21 cellular contexts compared by ENCODE assay signal in the genomic region with DNA sequence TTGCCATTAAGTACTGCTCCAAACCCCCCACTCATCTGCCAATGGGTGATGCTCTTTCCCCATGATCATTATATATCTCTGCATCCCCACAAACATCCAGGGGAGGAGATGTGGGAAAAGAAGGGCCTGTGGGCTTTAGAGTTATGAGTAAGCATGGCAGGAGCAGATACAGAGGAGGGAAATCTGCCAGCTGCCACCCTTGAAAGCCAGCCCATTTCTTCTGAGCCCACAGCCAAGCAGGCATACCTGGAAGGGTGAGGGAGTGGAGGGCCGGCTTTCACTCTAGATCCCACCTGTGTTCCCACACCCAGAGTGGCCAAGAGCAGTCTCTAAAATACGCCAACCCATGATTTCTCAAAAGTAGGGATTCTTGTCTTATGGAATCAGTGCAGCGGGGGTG. TPM values are rescaled to one million over a fixed set of nuclear protein-coding genes. Genes with fewer than 3 reads are reported as not detected.
"Had no signal": no experiment of that assay in that cellular context is flagged by ENCODE, and none has a peak within 500 bp of the region (broad histone marks: within the 10 kb centered on the region; RNA-seq: fewer than 3 reads in every experiment).

No MANE protein-coding gene starts in this region.

- H3K27me3 Mint-ChIP-seq: stimulated activated naive CD8-positive, alpha-beta T cell treated with anti-CD3 and anti-CD28 coated beads, Interleukin-15, Interleukin-2, amounts not matched to agents 100 ng/mL and 50 ng/mL, for 24 hours had no signal

- DNase-seq: activated CD4-positive, alpha-beta T cell treated with anti-CD3 and anti-CD28 coated beads for 1 hour; activated naive CD4-positive, alpha-beta T cell treated with anti-CD3 and anti-CD28 coated beads, Interleukin-2, amount 50 U/mL, for 16 hours; amniotic stem cell; central memory CD4-positive, alpha-beta T cell; effector CD4-positive, alpha-beta T cell; naive B cell; occipital lobe; right cardiac atrium; small intestine; stimulated activated CD4-positive, alpha-beta T cell treated with anti-CD3 and anti-CD28 coated beads, Interleukin-4, amount 100 ng/mL, for 4 hours; stimulated activated CD8-positive, alpha-beta memory T cell treated with anti-CD3 and anti-CD28 coated beads, Interleukin-4, amount 100 ng/mL, for 48 hours had no signal

- H3K27me3 ChIP-seq: esophagus muscularis mucosa, upper lobe of left lung had no signal

- H3K4me3 ChIP-seq: coronary artery, esophagus muscularis mucosa, prostate gland, upper lobe of left lung had no signal

- H3K4me3 Mint-ChIP-seq: stimulated activated naive CD8-positive, alpha-beta T cell treated with anti-CD3 and anti-CD28 coated beads, Interleukin-15, Interleukin-2, amounts not matched to agents 100 ng/mL and 50 ng/mL, for 24 hours had no signal

- H3K4me1 ChIP-seq: prostate gland had no signal

- ATAC-seq: left lobe of liver, right cardiac atrium had no signal

- H3K9me3 Mint-ChIP-seq: naive B cell; stimulated activated naive CD8-positive, alpha-beta T cell treated with anti-CD3 and anti-CD28 coated beads, Interleukin-15, Interleukin-2, amounts not matched to agents 100 ng/mL and 50 ng/mL, for 24 hours had no signal

- H3K27ac ChIP-seq: coronary artery, esophagus muscularis mucosa, prostate gland, upper lobe of left lung had no signal

- H3K27ac Mint-ChIP-seq: stimulated activated naive CD8-positive, alpha-beta T cell treated with anti-CD3 and anti-CD28 coated beads, Interleukin-15, Interleukin-2, amounts not matched to agents 100 ng/mL and 50 ng/mL, for 24 hours had no signal

RNA-seq across cellular contexts. Expression of a gene that starts 51.9 kb away (rescaled TPM):
- total RNA-seq: esophagus muscularis mucosa, left lobe of liver, lung microvascular endothelial cell, occipital lobe, prostate gland, right cardiac atrium, SK-MEL-5, temporal lobe, upper lobe of left lung had no signal
- polyA plus RNA-seq: keratinocyte, right cardiac atrium, small intestine had no signal
